8 cellular contexts compared by ENCODE assay signal in genomic region chr1:43171312-43171875, GRCh38. TPM values are rescaled to one million over a fixed set of nuclear protein-coding genes. Genes with fewer than 3 reads are reported as not detected.
DNase-seq lines count a peak whose midpoint lies in the region; ATAC-seq, FAIRE-seq and TF ChIP-seq lines count a peak whose summit lies in the region.

No MANE protein-coding gene starts in this region.

- CTCF ChIA-PET in A549 (lab: Yijun Ruan, JAX) = interaction anchor here (0.9 kb wide), 1 partner anchor 12 kb away, joined by 4 read pairs; no protein-coding TSS in a partner anchor

- no peak for TF ChIP-seq CTCF in A549 (IDR thresholded peaks at IDR 0.05)
- TF ChIP-seq CTCF in kidney (IDR thresholded peaks at IDR 0.05; ENCODE audit: borderline replicate concordance, extremely low read depth, insufficient read depth) = no peak
- TF ChIP-seq CTCF in thoracic aorta (IDR thresholded peaks at IDR 0.05) = no peak

- H3K27ac Mint-ChIP-seq in activated naive CD4-positive, alpha-beta T cell treated with anti-CD3 and anti-CD28 coated beads, Interleukin-2, amount 50 U/mL, for 72 hours = peak overlapping the region; percentile 91 to 97

- H3K9me3 Mint-ChIP-seq in activated naive CD4-positive, alpha-beta T cell treated with anti-CD3 and anti-CD28 coated beads, Interleukin-2, amount 50 U/mL, for 72 hours = peaks cover 0 to 3% of the 10 kb centered on the region in 2 donors

- WGBS in A549 (ENCODE audit: missing lambda C conversion rate) = 11% methylated on average over 10 of the region's 17 CpGs

- H3K27ac ChIP-seq in A549 (peak overlapping the region; percentile 85 to 95), kidney (ENCODE audit: low read depth in 2 of 2, low read length in 2 of 2) (peak overlapping the region in 1 of 2 donors; percentile 55), thoracic aorta (peak overlapping the region in 1 of 2 donors; percentile 19)

- peak overlapping the region; percentile 84 for H3K4me3 ChIP-seq in A549
- H3K4me3 ChIP-seq in HAP-1 = peak overlapping the region; percentile 95
- H3K4me3 ChIP-seq in kidney (ENCODE audit: low read length in 2 of 2) = peak overlapping the region; percentile 97 to 98
- peak overlapping the region; percentile 91 for H3K4me3 ChIP-seq in thoracic aorta

- H3K4me1 ChIP-seq in A549 = peaks cover 10% of the 10 kb centered on the region; the same call in 2 of the 3 replicates
- H3K4me1 ChIP-seq in HAP-1 = peaks cover 10% of the 10 kb centered on the region
- H3K4me1 ChIP-seq in kidney (ENCODE audit: control insufficient read depth in 1 of 2, insufficient read depth in 1 of 2, low read depth in 1 of 2, low read length in 2 of 2) = peaks cover 10 to 11% of the 10 kb centered on the region in 2 donors
- peaks cover 5 to 15% of the 10 kb centered on the region in 2 donors for H3K4me1 ChIP-seq in thoracic aorta (ENCODE audit: control insufficient read depth in 1 of 2, low read depth in 2 of 2)

- POLR2A ChIA-PET in A549 (lab: Yijun Ruan, JAX) = interaction anchor here (0.8 to 2.1 kb wide), 2 partner anchors 24 to 36 kb away, joined by 3 to 19 read pairs; a partner anchor contains a TSS

- FAIRE-seq in A549 (lab: Jason Lieb, UNC) (no peak), kidney (lab: Jason Lieb, UNC) (no peak)

- TF ChIP-seq EP300 in A549 (IDR thresholded peaks at IDR 0.05) = no peak

- H3K4me2 ChIP-seq in A549 = peak overlapping the region; percentile 97

- TF ChIP-seq POLR2A in A549 (IDR thresholded peaks at IDR 0.05; ENCODE audit: low read length) = no peak

- in situ Hi-C loops in HAP-1 (cut with MboI; ENCODE audit: low sequenced_read_pairs) (no loop called here), G401 (cut with HindIII; ENCODE audit: low sequenced_read_pairs) (no loop called here)

- H3K36me3 ChIP-seq in HAP-1 (replicated peaks) = peaks cover 44% of the 10 kb centered on the region
- peaks cover 17 to 27% of the 10 kb centered on the region in 2 donors for H3K36me3 ChIP-seq in kidney (ENCODE audit: control insufficient read depth in 1 of 2, insufficient read depth in 2 of 2, low read length in 2 of 2)
- peaks cover 20% of the 10 kb centered on the region for H3K36me3 ChIP-seq in thoracic aorta

- no peak for TF ChIP-seq RAD21 in A549 (conservative IDR thresholded peaks at IDR 0.05 in 1 of 2, IDR thresholded peaks at IDR 0.05 in 1 of 2)

- intact Hi-C loops in kidney (cut with DNase I) = no loop called here

- peak overlapping the region; percentile 76 to 90 for H3K9ac ChIP-seq in kidney (ENCODE audit: low read length in 2 of 2)

- H3K9me3 ChIP-seq in A549 (no peaks in the 10 kb centered on the region), HAP-1 (no peaks in the 10 kb centered on the region), kidney (ENCODE audit: control insufficient read depth in 1 of 2, low read length in 2 of 2) (no peaks in the 10 kb centered on the region), thoracic aorta (no peaks in the 10 kb centered on the region)

- H3K27me3 ChIP-seq in HAP-1 (ENCODE audit: low read depth) = no peaks in the 10 kb centered on the region; the same call in 1 of the 2 replicates
- H3K27me3 ChIP-seq in thoracic aorta (replicated peaks; ENCODE audit: insufficient read depth) = no peaks in the 10 kb centered on the region

- ATAC-seq in A549 = no peak; a peak in 2 of 6 replicates
- ATAC-seq in activated naive CD4-positive, alpha-beta T cell treated with anti-CD3 and anti-CD28 coated beads, Interleukin-2, amount 50 U/mL, for 72 hours = no peak
- no peak for ATAC-seq in thoracic aorta (ENCODE audit: insufficient number of reproducible peaks, low FRiP score, low read depth)

- DNase-seq in A549 (ENCODE audit: low read depth in 1 of 2, low spot score in 1 of 2) (no peak), HAP-1 (ENCODE audit: low spot score in 2 of 2) (no peak), kidney (no peak), thoracic aorta (ENCODE audit: low spot score) (no peak), germinal center (ENCODE audit: low spot score) (no peak), glomerular visceral epithelial cell (ENCODE audit: extremely low spot score) (no peak), G401 (ENCODE audit: low spot score) (no peak)
- DNase-seq in activated naive CD4-positive, alpha-beta T cell treated with anti-CD3 and anti-CD28 coated beads, Interleukin-2, amount 50 U/mL, for 72 hours (ENCODE audit: low spot score in 2 of 2) = peak in 1 of 2 donors; percentile 7

- H3K36me3 Mint-ChIP-seq in activated naive CD4-positive, alpha-beta T cell treated with anti-CD3 and anti-CD28 coated beads, Interleukin-2, amount 50 U/mL, for 72 hours = peaks cover 16 to 19% of the 10 kb centered on the region in 2 donors

TF ChIP-seq in A549, 52 proteins besides CTCF, POLR2A, EP300 and RAD21:
- TF ChIP-seq RARB (CRISPR knock-in tag; IDR thresholded peaks at IDR 0.05) (no peak), BHLHE40 (IDR thresholded peaks at IDR 0.05; ENCODE audit: low read depth, low read length) (no peak), CBX8 (IDR thresholded peaks at IDR 0.05) (no peak), FOXS1 (CRISPR knock-in tag; IDR thresholded peaks at IDR 0.05) (no peak), ZC3H11A (IDR thresholded peaks at IDR 0.05) (no peak), NFE2L2 (conservative IDR thresholded peaks at IDR 0.05; ENCODE audit: low read length) (no peak), KDM1A (IDR thresholded peaks at IDR 0.05; ENCODE audit: low read depth) (no peak), ATOH8 (CRISPR knock-in tag; IDR thresholded peaks at IDR 0.05; ENCODE audit: low read depth) (no peak), CHD4 (IDR thresholded peaks at IDR 0.05; ENCODE audit: borderline replicate concordance) (no peak), ESRRA (IDR thresholded peaks at IDR 0.05; ENCODE audit: borderline replicate concordance, low read length) (no peak), RCOR1 (IDR thresholded peaks at IDR 0.05; ENCODE audit: low read depth, low read length) (no peak), ZSCAN20 (CRISPR knock-in tag; IDR thresholded peaks at IDR 0.05) (no peak), CEBPB (IDR thresholded peaks at IDR 0.05) (no peak), SMC3 (IDR thresholded peaks at IDR 0.05) (no peak), MAX (IDR thresholded peaks at IDR 0.05) (no peak), RFX5 (IDR thresholded peaks at IDR 0.05) (no peak)

RNA-seq across cellular contexts. Expression of gene EBNA1BP2, which starts 0.7 kb away (rescaled TPM):
- polyA plus RNA-seq in A549 (2011; rRNA removed) = 84.9 and 109 TPM in 2 replicates
- 133 and 149 TPM in 2 replicates for polyA plus RNA-seq in A549 (2012; cell fraction: cytosol; rRNA removed)
- polyA plus RNA-seq in A549 (2012; cell fraction: nucleus; rRNA removed) = 93.1 and 111 TPM in 2 replicates
- 139 to 178 TPM (median 151 TPM) in 3 replicates for polyA plus RNA-seq in A549 (2017; fragmentation: RNase III; extraction: RNeasy Plus Mini Kit Qiagen cat#74134 plus additional on column Dnase treatment)
- polyA minus RNA-seq in A549 (2011; rRNA and poly(A)+ RNA removed) = 35.7 and 39.3 TPM in 2 replicates
- 10 to 100 TPM; 50.2 to 83.4 TPM for total RNA-seq in activated naive CD4-positive, alpha-beta T cell treated with anti-CD3 and anti-CD28 coated beads, Interleukin-2, amount 50 U/mL, for 72 hours
- total RNA-seq in kidney = 52.5 TPM
- 98.8 TPM for polyA plus RNA-seq in kidney (ENCODE audit: insufficient read depth, low read depth, low replicate concordance)
- total RNA-seq in thoracic aorta = 10 to 100 TPM; 27.1 to 55.9 TPM
- 300 and 331 TPM in 2 replicates for total RNA-seq in G401 (2014; rRNA removed; shearing (Covaris generic))

RNA-seq across cellular contexts. Expression of gene CFAP57, which starts 0.7 kb away (rescaled TPM):
- polyA plus RNA-seq in A549 (2011; rRNA removed) = 0.80 and 1.3 TPM in 2 replicates
- 0.22 and 0.35 TPM in 2 replicates for polyA plus RNA-seq in A549 (2012; cell fraction: cytosol; rRNA removed)
- 0.28 and 0.34 TPM in 2 replicates for polyA plus RNA-seq in A549 (2012; cell fraction: nucleus; rRNA removed)
- 0.54 to 0.73 TPM (median 0.62 TPM) in 3 replicates for polyA plus RNA-seq in A549 (2017; fragmentation: RNase III; extraction: RNeasy Plus Mini Kit Qiagen cat#74134 plus additional on column Dnase treatment)
- 1.3 and 2.2 TPM in 2 replicates for polyA minus RNA-seq in A549 (2011; rRNA and poly(A)+ RNA removed)
- under 1 TPM; 0.37 to 0.61 TPM for total RNA-seq in activated naive CD4-positive, alpha-beta T cell treated with anti-CD3 and anti-CD28 coated beads, Interleukin-2, amount 50 U/mL, for 72 hours
- total RNA-seq in kidney = 2.3 TPM
- 0.34 TPM for polyA plus RNA-seq in kidney (ENCODE audit: insufficient read depth, low read depth, low replicate concordance)
- under 1 TPM; 0.27 to 0.42 TPM for total RNA-seq in thoracic aorta
- 1.1 and 4.1 TPM in 2 replicates for total RNA-seq in G401 (2014; rRNA removed; shearing (Covaris generic))
